7 cellular contexts compared by ENCODE assay signal in genomic region chr6:142946924-142947701, GRCh38. TPM values are rescaled to one million over a fixed set of nuclear protein-coding genes. Genes with fewer than 3 reads are reported as not detected.
DNase-seq lines count a peak whose midpoint lies in the region; ATAC-seq and TF ChIP-seq lines count a peak whose summit lies in the region.

No MANE protein-coding gene starts in this region.

- peak overlapping the region; percentile 67 for H3K4me3 ChIP-seq in epithelial cell of esophagus (ENCODE audit: low read length)

- TF ChIP-seq CTCF in epithelial cell of esophagus (IDR thresholded peaks at IDR 0.05; ENCODE audit: insufficient read depth, low read depth, low read length, missing control alignments) = no peak

- peak; percentile 59 for ATAC-seq in GM18517 (IDR thresholded peaks at IDR 0.05; ENCODE audit: unreplicated experiment)
- ATAC-seq in HG02798 (IDR thresholded peaks at IDR 0.05; ENCODE audit: poor library complexity, unreplicated experiment) = peak; percentile 62

- peak; percentile 57 to 73 for DNase-seq in NCI-H526 (lab: John Stamatoyannopoulos, UW)
- peak; percentile 63 for DNase-seq in activated T-cell treated with anti-CD3 and anti-CD28 coated beads for 1 hour (ENCODE audit: low read depth)
- DNase-seq in epithelial cell of esophagus (ENCODE audit: low read depth) = peak; percentile 84
- peak; percentile 86 for DNase-seq in mucosa of gallbladder (ENCODE audit: low spot score)
- peak; percentile 57 to 62 for DNase-seq in stimulated activated CD8-positive, alpha-beta memory T cell treated with anti-CD3 and anti-CD28 coated beads, Interleukin-7, amount 100 ng/mL, for 1 hour (ENCODE audit: low read depth in 2 of 2)

RNA-seq across cellular contexts. Expression of gene HIVEP2, which starts 2.1 kb away (rescaled TPM):
- total RNA-seq in mucosa of gallbladder = 16.5 TPM

Comparison
In these comparisons a context has a peak if more than half of its experiments do, and no peak if none do; other contexts are left out.
1. Peak in every context shown above with its lines: DNase-seq, ATAC-seq and H3K4me3 ChIP-seq.